Comparison of ENCODE assay signal across 1 cellular context in genomic region chr19:13277104-13277809, GRCh38.
TF ChIP-seq lines count a peak whose summit lies in the region.

No MANE protein-coding gene starts in this region.

TF ChIP-seq in HEK293, 187 proteins besides CTCF, POLR2A, EP300 and RAD21 (continued from another document):
- peak; percentile 100 for TF ChIP-seq ZNF280D (tag by site-specific recombination; IDR thresholded peaks at IDR 0.05)
- 0 out of 2 replicates have a peak, but pooled peaks have one; percentile 48 for TF ChIP-seq ZNF24 (tag by site-specific recombination; IDR thresholded peaks at IDR 0.05)
- no peak for TF ChIP-seq ZNF140 (tag by site-specific recombination; IDR thresholded peaks at IDR 0.05)
- TF ChIP-seq ZNF311 (tag by site-specific recombination; IDR thresholded peaks at IDR 0.05; ENCODE audit: borderline replicate concordance) = no peak
- TF ChIP-seq, protein P1, sequence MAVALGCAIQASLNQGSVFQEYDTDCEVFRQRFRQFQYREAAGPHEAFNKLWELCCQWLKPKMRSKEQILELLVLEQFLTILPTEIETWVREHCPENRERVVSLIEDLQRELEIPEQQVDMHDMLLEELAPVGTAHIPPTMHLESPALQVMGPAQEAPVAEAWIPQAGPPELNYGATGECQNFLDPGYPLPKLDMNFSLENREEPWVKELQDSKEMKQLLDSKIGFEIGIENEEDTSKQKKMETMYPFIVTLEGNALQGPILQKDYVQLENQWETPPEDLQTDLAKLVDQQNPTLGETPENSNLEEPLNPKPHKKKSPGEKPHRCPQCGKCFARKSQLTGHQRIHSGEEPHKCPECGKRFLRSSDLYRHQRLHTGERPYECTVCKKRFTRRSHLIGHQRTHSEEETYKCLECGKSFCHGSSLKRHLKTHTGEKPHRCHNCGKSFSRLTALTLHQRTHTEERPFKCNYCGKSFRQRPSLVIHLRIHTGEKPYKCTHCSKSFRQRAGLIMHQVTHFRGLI (tag by site-specific recombination; IDR thresholded peaks at IDR 0.05) = peak; percentile 26; the same call in 1 of the 2 replicates
- TF ChIP-seq ZNF623 (tag by site-specific recombination; IDR thresholded peaks at IDR 0.05) = peak; percentile 45; the same call in 1 of the 2 replicates
- 0 out of 2 replicates have a peak, but pooled peaks have one; percentile 9 for TF ChIP-seq ZNF169 (tag by site-specific recombination; IDR thresholded peaks at IDR 0.05)
- peak; percentile 99 for TF ChIP-seq ZNF654 (tag by site-specific recombination; IDR thresholded peaks at IDR 0.05; ENCODE audit: low read depth)
- TF ChIP-seq ZFP69B (tag by site-specific recombination; IDR thresholded peaks at IDR 0.05) = peak; percentile 37; the same call in 1 of the 2 replicates
- TF ChIP-seq ZNF561 (tag by site-specific recombination; IDR thresholded peaks at IDR 0.05; ENCODE audit: borderline replicate concordance) = 0 out of 2 replicates have a peak, but pooled peaks have one; percentile 52
- TF ChIP-seq ZNF10 (tag by site-specific recombination; IDR thresholded peaks at IDR 0.05) = no peak
- TF ChIP-seq ZBTB17 (tag by site-specific recombination; IDR thresholded peaks at IDR 0.05) = 0 out of 2 replicates have a peak, but pooled peaks have one; percentile 11
- peak; percentile 90 for TF ChIP-seq KLF9 (tag by site-specific recombination; IDR thresholded peaks at IDR 0.05; ENCODE audit: low read depth)
- 0 out of 2 replicates have a peak, but pooled peaks have one; percentile 22 for TF ChIP-seq ZBTB21 (tag by site-specific recombination; IDR thresholded peaks at IDR 0.05)
- peak; percentile 29; the same call in 1 of the 2 replicates for TF ChIP-seq SP3 (tag by site-specific recombination; IDR thresholded peaks at IDR 0.05)
- TF ChIP-seq KLF10 (tag by site-specific recombination; IDR thresholded peaks at IDR 0.05) = peak; percentile 48
- TF ChIP-seq ZNF560 (tag by site-specific recombination; IDR thresholded peaks at IDR 0.05; ENCODE audit: borderline replicate concordance) = no peak
- peak; percentile 43 for TF ChIP-seq ZNF629 (tag by site-specific recombination; IDR thresholded peaks at IDR 0.05)
- no peak for TF ChIP-seq ZNF596 (tag by site-specific recombination; IDR thresholded peaks at IDR 0.05)
- TF ChIP-seq KLF16 (tag by site-specific recombination; IDR thresholded peaks at IDR 0.05) = peak; percentile 77
- TF ChIP-seq ZNF433 (tag by site-specific recombination; IDR thresholded peaks at IDR 0.05; ENCODE audit: low read depth) = no peak
- TF ChIP-seq SETDB1 (IDR thresholded peaks at IDR 0.05; ENCODE audit: insufficient read length, low read length) = peak; percentile 12
- TF ChIP-seq, protein P2, sequence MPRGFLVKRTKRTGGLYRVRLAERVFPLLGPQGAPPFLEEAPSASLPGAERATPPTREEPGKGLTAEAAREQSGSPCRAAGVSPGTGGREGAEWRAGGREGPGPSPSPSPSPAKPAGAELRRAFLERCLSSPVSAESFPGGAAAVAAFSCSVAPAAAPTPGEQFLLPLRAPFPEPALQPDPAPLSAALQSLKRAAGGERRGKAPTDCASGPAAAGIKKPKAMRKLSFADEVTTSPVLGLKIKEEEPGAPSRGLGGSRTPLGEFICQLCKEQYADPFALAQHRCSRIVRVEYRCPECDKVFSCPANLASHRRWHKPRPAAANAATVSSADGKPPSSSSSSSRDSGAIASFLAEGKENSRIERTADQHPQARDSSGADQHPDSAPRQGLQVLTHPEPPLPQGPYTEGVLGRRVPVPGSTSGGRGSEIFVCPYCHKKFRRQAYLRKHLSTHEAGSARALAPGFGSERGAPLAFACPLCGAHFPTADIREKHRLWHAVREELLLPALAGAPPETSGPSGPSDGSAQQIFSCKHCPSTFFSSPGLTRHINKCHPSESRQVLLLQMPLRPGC (tag by site-specific recombination; IDR thresholded peaks at IDR 0.05) = 0 out of 2 replicates have a peak, but pooled peaks have one; percentile 21
- peak; percentile 52 for TF ChIP-seq SP7 (tag by site-specific recombination; IDR thresholded peaks at IDR 0.05)
- TF ChIP-seq ZNF513 (tag by site-specific recombination; IDR thresholded peaks at IDR 0.05) = peak; percentile 35; the same call in 1 of the 2 replicates
- no peak for TF ChIP-seq PRDM1 (tag by site-specific recombination; IDR thresholded peaks at IDR 0.05)
- peak; percentile 79 for TF ChIP-seq KLF8 (tag by site-specific recombination; IDR thresholded peaks at IDR 0.05)
